Comparison of ENCODE assay signal across 30 cellular contexts in genomic region chr3:125695688-125696087, GRCh38.
"Had no signal": no experiment of that assay in that cellular context is flagged by ENCODE, and none has a peak within 500 bp of the region (broad histone marks: within the 10 kb centered on the region; RNA-seq: fewer than 3 reads in every experiment).

No MANE protein-coding gene starts in this region.

- H3K4me3 ChIP-seq: ascending aorta, body of pancreas, breast epithelium had no signal

- H3K9me3 ChIP-seq: ascending aorta, body of pancreas, breast epithelium had no signal

- H3K36me3 ChIP-seq: ascending aorta, brain microvascular endothelial cell, breast epithelium had no signal

- H3K27me3 ChIP-seq: ascending aorta, body of pancreas, brain microvascular endothelial cell, breast epithelium had no signal

- ATAC-seq: activated CD8-positive, alpha-beta T cell treated with anti-CD3 and anti-CD28 coated beads for 36 hours; activated naive CD4-positive, alpha-beta T cell treated with anti-CD3 and anti-CD28 coated beads, Interleukin-2, amount 50 U/mL, for 72 hours; activated T-cell treated with anti-CD3 and anti-CD28 coated beads, Interleukin-2, amount 50 U/mL, for 4 hours; activated T-cell treated with anti-CD3 and anti-CD28 coated beads, Interleukin-2, amount 50 U/mL, for 72 hours; activated T-helper 17 cell treated with anti-CD3 and anti-CD28 coated beads, Interleukin-2, amount 50 U/mL, for 72 hours; body of pancreas had no signal

- H3K4me1 ChIP-seq: ascending aorta, body of pancreas, breast epithelium had no signal

- H3K27ac ChIP-seq: ascending aorta, body of pancreas, brain microvascular endothelial cell, breast epithelium, VCaP had no signal

- DNase-seq: activated B cell treated with CpG ODN at 0.5 μM for 24 hours; activated CD4-positive, alpha-beta memory T cell treated with anti-CD3 and anti-CD28 coated beads for 36 hours; activated CD4-positive, alpha-beta T cell treated with anti-CD3 and anti-CD28 coated beads for 4 hours; activated CD4-positive, alpha-beta T cell treated with anti-CD3 and anti-CD28 coated beads, Interleukin-2, amount 10 ng/mL, durations not matched to agents 24 days and 14 days; activated CD4-positive, alpha-beta T cell treated with anti-CD3 and anti-CD28 coated beads, Interleukin-2, amount 50 U/mL, for 1 hour; activated CD4-positive, alpha-beta T cell treated with anti-CD3 and anti-CD28 coated beads, Interleukin-2, amount 50 U/mL, for 4 hours; activated CD4-positive, CD25-positive, alpha-beta regulatory T cell treated with anti-CD3 and anti-CD28 coated beads, Interleukin-2, amount 50 U/mL, for 72 hours; activated CD8-positive, alpha-beta memory T cell treated with anti-CD3 and anti-CD28 coated beads, Interleukin-2, amount 50 U/mL, for 4 hours; activated CD8-positive, alpha-beta T cell treated with anti-CD3 and anti-CD28 coated beads for 36 hours; activated effector memory CD4-positive, alpha-beta T cell treated with anti-CD3 and anti-CD28 coated beads, Interleukin-2, amount 50 U/mL, for 16 hours; activated gamma-delta T cell treated with Interleukin-2 at 50 U/mL for 16 hours; activated naive CD4-positive, alpha-beta T cell; activated naive CD4-positive, alpha-beta T cell treated with anti-CD3 and anti-CD28 coated beads for 36 hours; activated naive CD4-positive, alpha-beta T cell treated with anti-CD3 and anti-CD28 coated beads, Interleukin-2, amount 50 U/mL, for 16 hours; activated naive CD8-positive, alpha-beta T cell treated with anti-CD3 and anti-CD28 coated beads for 36 hours; activated T-cell treated with anti-CD3 and anti-CD28 coated beads for 4 hours; activated T-cell treated with anti-CD3 and anti-CD28 coated beads, Interleukin-2, amount 50 U/mL, for 1 hour; activated T-cell treated with anti-CD3 and anti-CD28 coated beads, Interleukin-2, amount 50 U/mL, for 4 hours; activated T-cell treated with anti-CD3 and anti-CD28 coated beads, Interleukin-2, amount 50 U/mL, for 72 hours; brain microvascular endothelial cell; central memory CD4-positive, alpha-beta T cell; T-helper 1 cell; T-helper 2 cell; T-helper 9 cell had no signal
